In the genomic region with DNA sequence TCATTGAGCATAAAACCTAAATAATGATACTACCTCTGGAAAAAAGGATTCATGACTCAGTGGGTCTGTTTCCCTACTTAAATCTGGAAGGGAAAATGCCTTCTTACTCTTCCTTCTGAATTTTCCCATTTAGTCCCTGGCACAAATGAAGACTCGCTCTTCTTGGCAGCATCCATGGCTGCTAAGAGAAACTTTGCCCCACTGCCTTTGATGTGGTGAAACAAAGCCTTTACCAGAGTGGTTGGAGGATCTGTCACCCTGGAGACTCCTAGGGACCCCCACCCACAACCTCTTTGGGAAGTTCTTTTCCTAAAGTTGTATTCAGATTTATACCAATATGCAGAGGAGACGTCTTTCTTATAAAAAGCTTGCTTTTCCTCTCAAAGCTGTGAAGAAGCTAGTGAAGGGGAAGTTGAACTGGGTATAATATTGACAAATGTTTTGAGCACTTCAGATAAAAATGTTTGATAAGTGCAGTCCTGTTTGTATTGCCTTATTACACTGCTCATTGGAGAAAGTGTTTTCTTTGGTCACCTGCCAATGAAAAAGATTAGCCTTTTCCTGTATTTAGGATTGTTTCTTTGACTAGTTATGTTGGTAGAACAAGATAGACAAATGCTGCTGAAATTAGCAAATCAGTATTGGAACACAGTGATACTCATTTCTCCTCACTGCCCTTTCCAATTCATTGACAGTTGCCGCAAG, we compare ENCODE assay signal across 14 cellular contexts.
DNase-seq lines count a peak whose midpoint lies in the region; TF ChIP-seq lines count a peak whose summit lies in the region.
"Had no signal": no experiment of that assay in that cellular context is flagged by ENCODE, and none has a peak within 500 bp of the region (broad histone marks: within the 10 kb centered on the region; RNA-seq: fewer than 3 reads in every experiment).

No MANE protein-coding gene starts in this region.

- no peak for TF ChIP-seq CTCF in progenitor cell of endocrine pancreas (IDR thresholded peaks at IDR 0.05; ENCODE audit: unreplicated experiment)
- no peak for TF ChIP-seq CTCF in osteocyte (IDR thresholded peaks at IDR 0.05)

- H3K36me3 Mint-ChIP-seq in progenitor cell of endocrine pancreas (ENCODE audit: insufficient read depth) (peaks cover 6% of the 10 kb centered on the region), osteocyte (ENCODE audit: unreplicated experiment) (no peaks in the 10 kb centered on the region)
- H3K36me3 Mint-ChIP-seq: CD4-positive, CD25-positive, alpha-beta regulatory T cell had no signal

- H3K9me3 Mint-ChIP-seq in progenitor cell of endocrine pancreas (ENCODE audit: low read depth): no peaks in the 10 kb centered on the region
- no peaks in the 10 kb centered on the region for H3K9me3 Mint-ChIP-seq in osteocyte (ENCODE audit: unreplicated experiment)
- H3K9me3 Mint-ChIP-seq: activated CD8-positive, alpha-beta T cell treated with anti-CD3 and anti-CD28 coated beads for 36 hours; CD4-positive, CD25-positive, alpha-beta regulatory T cell; central memory CD8-positive, alpha-beta T cell had no signal

- H3K4me3 Mint-ChIP-seq in progenitor cell of endocrine pancreas (ENCODE audit: low read depth): no peak overlapping the region
- no peak overlapping the region for H3K4me3 Mint-ChIP-seq in osteocyte (ENCODE audit: unreplicated experiment)
- H3K4me3 Mint-ChIP-seq: activated CD8-positive, alpha-beta T cell treated with anti-CD3 and anti-CD28 coated beads for 36 hours; CD4-positive, CD25-positive, alpha-beta regulatory T cell; central memory CD8-positive, alpha-beta T cell had no signal

- DNase-seq in HuH-7.5 (ENCODE audit: low spot score) (peak; percentile 23), NCI-H226 (peak; percentile 2), progenitor cell of endocrine pancreas (ENCODE audit: low spot score, unreplicated experiment) (no peak), T-helper 9 cell (no peak), osteocyte (ENCODE audit: extremely low spot score, unreplicated experiment) (no peak)
- DNase-seq in activated CD4-positive, CD25-positive, alpha-beta regulatory T cell (lab: John Stamatoyannopoulos, UW): no peak
- DNase-seq: activated CD8-positive, alpha-beta T cell treated with anti-CD3 and anti-CD28 coated beads for 36 hours; activated gamma-delta T cell; CD4-positive, CD25-positive, alpha-beta regulatory T cell; erythroblast; NCI-H446; substantia nigra had no signal

- H3K4me1 Mint-ChIP-seq in progenitor cell of endocrine pancreas (ENCODE audit: low read depth) (peaks cover 36% of the 10 kb centered on the region), osteocyte (ENCODE audit: unreplicated experiment) (peaks cover 15% of the 10 kb centered on the region)
- H3K4me1 Mint-ChIP-seq: CD4-positive, CD25-positive, alpha-beta regulatory T cell; central memory CD8-positive, alpha-beta T cell had no signal

- H3K27ac Mint-ChIP-seq in progenitor cell of endocrine pancreas: peak overlapping the region; percentile 80
- H3K27ac Mint-ChIP-seq in osteocyte (ENCODE audit: unreplicated experiment): no peak overlapping the region
- H3K27ac Mint-ChIP-seq: CD4-positive, CD25-positive, alpha-beta regulatory T cell had no signal

- H3K27me3 Mint-ChIP-seq in progenitor cell of endocrine pancreas (no peaks in the 10 kb centered on the region), osteocyte (ENCODE audit: unreplicated experiment) (no peaks in the 10 kb centered on the region)
- H3K27me3 Mint-ChIP-seq: activated CD8-positive, alpha-beta T cell treated with anti-CD3 and anti-CD28 coated beads for 36 hours; CD4-positive, CD25-positive, alpha-beta regulatory T cell; central memory CD8-positive, alpha-beta T cell had no signal

- H3K27ac ChIP-seq in cingulate gyrus (ENCODE audit: low read depth, low read length): peak overlapping the region; percentile 4

Comparison
In these comparisons a context has a peak if more than half of its experiments do, and no peak if none do; other contexts are left out.
1. DNase-seq: peak in HuH-7.5 (single experiment) and NCI-H226 (single experiment); none in progenitor cell of endocrine pancreas (single experiment), T-helper 9 cell (single experiment), activated CD4-positive, CD25-positive, alpha-beta regulatory T cell (0 of 4) and osteocyte (single experiment).